ENCODE assay signal across 9 cellular contexts in the genomic region with DNA sequence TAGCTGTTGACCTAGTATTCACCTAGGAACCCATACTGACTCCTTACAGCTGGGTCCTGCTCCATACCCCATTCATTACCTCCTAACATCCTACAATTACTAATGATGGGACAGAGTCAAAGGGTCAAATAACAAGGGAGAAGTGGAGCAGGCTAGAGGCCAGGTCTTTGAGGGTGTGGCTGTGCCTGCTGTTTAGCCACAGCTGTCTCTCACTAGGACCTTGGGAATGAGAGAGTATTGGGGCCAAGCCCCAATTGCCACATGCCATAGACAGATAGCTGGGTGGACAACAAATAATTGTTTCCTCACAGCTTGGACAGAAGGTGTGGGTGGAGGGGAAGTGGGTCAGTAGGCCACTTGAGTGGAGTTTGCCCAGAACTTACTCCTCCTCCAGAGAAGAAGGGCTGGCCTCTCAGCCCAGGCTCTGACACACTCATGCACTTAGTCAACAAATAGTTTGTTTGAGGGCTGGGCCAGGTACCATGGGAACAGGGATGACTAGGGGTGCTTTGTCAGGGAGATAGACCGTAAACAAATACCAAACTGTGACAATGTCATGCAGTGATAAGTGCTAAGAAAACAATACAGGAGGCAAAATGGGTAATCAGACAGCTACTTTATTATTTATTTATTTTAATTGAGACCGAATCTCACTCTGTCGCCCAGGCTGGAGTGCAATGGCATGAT. TPM values are rescaled to one million over a fixed set of nuclear protein-coding genes. Genes with fewer than 3 reads are reported as not detected.
DNase-seq lines count a peak whose midpoint lies in the region; ATAC-seq and TF ChIP-seq lines count a peak whose summit lies in the region.
"Had no signal": no experiment of that assay in that cellular context is flagged by ENCODE, and none has a peak within 500 bp of the region (broad histone marks: within the 10 kb centered on the region; RNA-seq: fewer than 3 reads in every experiment).

No MANE protein-coding gene starts in this region.

- intact Hi-C loops in CD14-positive monocyte (cut with micrococcal nuclease), result no loop called here

- POLR2A ChIA-PET in activated CD4-positive, alpha-beta memory T cell treated with anti-CD3 and anti-CD28 coated beads, Interleukin-2, amount 10 ng/mL, durations not matched to agents 7 days and 5 days (lab: Charles Lee), result interaction anchor here (0.6 to 1.6 kb wide), 4 partner anchors 10 to 25 kb away, joined by 3 to 4 read pairs (median 4); a partner anchor contains a TSS

- TF ChIP-seq CTCF in CD14-positive monocyte (IDR thresholded peaks at IDR 0.05) (no peak), foreskin fibroblast (IDR thresholded peaks at IDR 0.05; ENCODE audit: low read depth, low read length) (no peak), osteocyte (IDR thresholded peaks at IDR 0.05) (no peak)

- H3K4me3 ChIP-seq in foreskin fibroblast (ENCODE audit: low read depth in 1 of 2, low read length in 2 of 2), result no peak overlapping the region

- H3K4me3 Mint-ChIP-seq in CD14-positive monocyte (no peak overlapping the region), osteocyte (ENCODE audit: unreplicated experiment) (no peak overlapping the region)
- no peak overlapping the region for H3K4me3 Mint-ChIP-seq in activated CD4-positive, alpha-beta memory T cell treated with anti-CD3 and anti-CD28 coated beads, Interleukin-2, amount 10 ng/mL, durations not matched to agents 7 days and 5 days

- peak overlapping the region; percentile 68 to 92 (median 87) for H3K27ac Mint-ChIP-seq in CD14-positive monocyte
- H3K27ac Mint-ChIP-seq in activated CD4-positive, alpha-beta memory T cell treated with anti-CD3 and anti-CD28 coated beads, Interleukin-2, amount 10 ng/mL, durations not matched to agents 7 days and 5 days, result peak overlapping the region; percentile 38
- H3K27ac Mint-ChIP-seq in osteocyte (ENCODE audit: unreplicated experiment), result peak overlapping the region; percentile 87

- H3K9me3 Mint-ChIP-seq in CD14-positive monocyte, result peaks cover 0 to 2% (median 0%) of the 10 kb centered on the region in 7 donors
- H3K9me3 Mint-ChIP-seq in activated CD4-positive, alpha-beta memory T cell treated with anti-CD3 and anti-CD28 coated beads, Interleukin-2, amount 10 ng/mL, durations not matched to agents 7 days and 5 days, result no peaks in the 10 kb centered on the region
- H3K9me3 Mint-ChIP-seq in osteocyte (ENCODE audit: unreplicated experiment), result no peaks in the 10 kb centered on the region

- H3K27me3 Mint-ChIP-seq in CD14-positive monocyte (ENCODE audit: low read depth in 3 of 3) (no peaks in the 10 kb centered on the region), osteocyte (ENCODE audit: unreplicated experiment) (no peaks in the 10 kb centered on the region)
- no peaks in the 10 kb centered on the region for H3K27me3 Mint-ChIP-seq in activated CD4-positive, alpha-beta memory T cell treated with anti-CD3 and anti-CD28 coated beads, Interleukin-2, amount 10 ng/mL, durations not matched to agents 7 days and 5 days

- CTCF ChIA-PET in activated CD4-positive, alpha-beta memory T cell treated with anti-CD3 and anti-CD28 coated beads, Interleukin-2, amount 10 ng/mL, durations not matched to agents 7 days and 5 days (lab: Charles Lee), result interaction anchor here (1.9 kb wide), 1 partner anchor 41 kb away, joined by 5 read pairs; no protein-coding TSS in a partner anchor

- no peak for ATAC-seq in GM18867 (IDR thresholded peaks at IDR 0.05; ENCODE audit: unreplicated experiment)

- peak; percentile 80 for DNase-seq in CD14-positive monocyte (ENCODE audit: low spot score)
- DNase-seq in HT1080 (ENCODE audit: low read depth), result peak; percentile 91
- DNase-seq in activated CD4-positive, alpha-beta memory T cell treated with anti-CD3 and anti-CD28 coated beads, Interleukin-2, amount 10 ng/mL, durations not matched to agents 7 days and 5 days, result peak; percentile 26
- peak; percentile 92 to 95 for DNase-seq in foreskin fibroblast
- no peak for DNase-seq in osteocyte (ENCODE audit: extremely low spot score, unreplicated experiment)
- DNase-seq in NOMO-1 (lab: John Stamatoyannopoulos, UW; ENCODE audit: unreplicated experiment in 2 of 2), result no peak
- no peak for DNase-seq in occipital lobe (lab: John Stamatoyannopoulos, UW)

- H3K4me1 Mint-ChIP-seq in CD14-positive monocyte, result peaks cover 26% of the 10 kb centered on the region
- peaks cover 42% of the 10 kb centered on the region for H3K4me1 Mint-ChIP-seq in activated CD4-positive, alpha-beta memory T cell treated with anti-CD3 and anti-CD28 coated beads, Interleukin-2, amount 10 ng/mL, durations not matched to agents 7 days and 5 days
- peaks cover 39% of the 10 kb centered on the region for H3K4me1 Mint-ChIP-seq in osteocyte (ENCODE audit: unreplicated experiment)

- H3K36me3 Mint-ChIP-seq in CD14-positive monocyte (peaks cover 16 to 21% of the 10 kb centered on the region in 2 donors), osteocyte (ENCODE audit: unreplicated experiment) (peaks cover 6% of the 10 kb centered on the region)
- H3K36me3 Mint-ChIP-seq in activated CD4-positive, alpha-beta memory T cell treated with anti-CD3 and anti-CD28 coated beads, Interleukin-2, amount 10 ng/mL, durations not matched to agents 7 days and 5 days (ENCODE audit: low read depth), result peaks cover 12% of the 10 kb centered on the region

RNA-seq across cellular contexts. Expression of a gene that starts 10.2 kb away (rescaled TPM):
- polyA plus RNA-seq in CD14-positive monocyte, result 10 to 100 TPM in 1 of 2 donors, 1 to 10 TPM in 1; 8.3 to 12.4 TPM
- total RNA-seq in HT1080 (2014; rRNA removed; shearing (Covaris generic)), result 30.1 and 30.2 TPM in 2 replicates
- 11.7 and 12.8 TPM in 2 replicates for polyA plus RNA-seq in HT1080 (2015; cell fraction: cytosol; rRNA removed)
- 80.2 and 86.1 TPM in 2 replicates for polyA plus RNA-seq in HT1080 (2015; cell fraction: nucleus; rRNA removed)
- 10 to 100 TPM; 50.2 to 53.5 TPM for total RNA-seq in activated CD4-positive, alpha-beta memory T cell treated with anti-CD3 and anti-CD28 coated beads, Interleukin-2, amount 10 ng/mL, durations not matched to agents 7 days and 5 days
- total RNA-seq in osteocyte (46.3 and 51.2 TPM in 2 replicates), occipital lobe (19.7 TPM)

RNA-seq across cellular contexts. Expression of a gene that starts 11.0 kb away (rescaled TPM):
- 100 to 1,000 TPM in 1 of 2 donors, 10 to 100 TPM in 1; 90.3 to 104 TPM for polyA plus RNA-seq in CD14-positive monocyte
- total RNA-seq in HT1080 (2014; rRNA removed; shearing (Covaris generic)), result 236 and 318 TPM in 2 replicates
- polyA plus RNA-seq in HT1080 (2015; cell fraction: cytosol; rRNA removed), result 172 and 490 TPM in 2 replicates
- polyA plus RNA-seq in HT1080 (2015; cell fraction: nucleus; rRNA removed), result 153 and 209 TPM in 2 replicates
- total RNA-seq in activated CD4-positive, alpha-beta memory T cell treated with anti-CD3 and anti-CD28 coated beads, Interleukin-2, amount 10 ng/mL, durations not matched to agents 7 days and 5 days, result 100 to 1,000 TPM in 1 of 2 experiments, 10 to 100 TPM in 1; 96.4 to 101 TPM
- 121 and 125 TPM in 2 replicates for total RNA-seq in osteocyte
- 73.2 TPM for total RNA-seq in occipital lobe

RNA-seq across cellular contexts. Expression of a gene that starts 15.2 kb away (rescaled TPM):
- 10 to 100 TPM; 13.7 to 18.2 TPM for polyA plus RNA-seq in CD14-positive monocyte
- total RNA-seq in HT1080 (2014; rRNA removed; shearing (Covaris generic)), result 64.5 and 78.1 TPM in 2 replicates
- polyA plus RNA-seq in HT1080 (2015; cell fraction: cytosol; rRNA removed), result 26.0 and 28.7 TPM in 2 replicates
- polyA plus RNA-seq in HT1080 (2015; cell fraction: nucleus; rRNA removed), result 138 and 140 TPM in 2 replicates
- 10 to 100 TPM; 98.4 to 99.3 TPM for total RNA-seq in activated CD4-positive, alpha-beta memory T cell treated with anti-CD3 and anti-CD28 coated beads, Interleukin-2, amount 10 ng/mL, durations not matched to agents 7 days and 5 days
- total RNA-seq in osteocyte (68.2 and 75.4 TPM in 2 replicates), occipital lobe (45.2 TPM)

RNA-seq across cellular contexts. Expression of a gene that starts 15.6 kb away (rescaled TPM):
- 10 to 100 TPM; 52.5 to 84.2 TPM for polyA plus RNA-seq in CD14-positive monocyte
- total RNA-seq in HT1080 (2014; rRNA removed; shearing (Covaris generic)), result 91.5 and 105 TPM in 2 replicates
- polyA plus RNA-seq in HT1080 (2015; cell fraction: cytosol; rRNA removed), result 34.3 and 39.9 TPM in 2 replicates
- 12.0 and 14.6 TPM in 2 replicates for polyA plus RNA-seq in HT1080 (2015; cell fraction: nucleus; rRNA removed)
- 10 to 100 TPM; 40.6 to 42.3 TPM for total RNA-seq in activated CD4-positive, alpha-beta memory T cell treated with anti-CD3 and anti-CD28 coated beads, Interleukin-2, amount 10 ng/mL, durations not matched to agents 7 days and 5 days
- total RNA-seq in osteocyte, result 29.5 and 30.0 TPM in 2 replicates
- 25.3 TPM for total RNA-seq in occipital lobe

RNA-seq across cellular contexts. Expression of a gene that starts 27.0 kb away (rescaled TPM):
- polyA plus RNA-seq in CD14-positive monocyte, result under 1 TPM in 1 of 2 donors, not detected in 1; 0.50 TPM
- not detected in 2 replicates for total RNA-seq in HT1080 (2014; rRNA removed; shearing (Covaris generic))
- polyA plus RNA-seq in HT1080 (2015; cell fraction: cytosol; rRNA removed), result 0.25 TPM in 1 of 2 replicates, not detected in the other
- polyA plus RNA-seq in HT1080 (2015; cell fraction: nucleus; rRNA removed), result 0.77 and 0.80 TPM in 2 replicates
- 1 to 10 TPM in 1 of 2 experiments, under 1 TPM in 1; 0.76 to 1.3 TPM for total RNA-seq in activated CD4-positive, alpha-beta memory T cell treated with anti-CD3 and anti-CD28 coated beads, Interleukin-2, amount 10 ng/mL, durations not matched to agents 7 days and 5 days
- 1.4 and 1.5 TPM in 2 replicates for total RNA-seq in osteocyte
- not detected for total RNA-seq in occipital lobe
- total RNA-seq: frontal cortex had no signal

Comparison
In these comparisons a context has a peak if more than half of its experiments do, and no peak if none do; other contexts are left out.
1. DNase-seq: peak in CD14-positive monocyte (single experiment), HT1080 (single experiment), activated CD4-positive, alpha-beta memory T cell treated with anti-CD3 and anti-CD28 coated beads, Interleukin-2, amount 10 ng/mL, durations not matched to agents 7 days and 5 days (single experiment) and foreskin fibroblast (2 of 2); none in osteocyte (single experiment), NOMO-1 (0 of 2) and occipital lobe (single experiment).
2. Peak in every context shown above with its lines, with median percentiles within 50 percentile points of each other: H3K27ac Mint-ChIP-seq.